ENCODE assay signal across 17 cellular contexts in genomic region chr4:2733001-2733843, GRCh38. TPM values are rescaled to one million over a fixed set of nuclear protein-coding genes. Genes with fewer than 3 reads are reported as not detected.
A peak's percentile ranks its signal among the peaks of the same experiment; 100 is the strongest.
DNase-seq lines count a peak whose midpoint lies in the region; ATAC-seq, FAIRE-seq and TF ChIP-seq lines count a peak whose summit lies in the region.
"Had no signal": no experiment of that assay in that cellular context is flagged by ENCODE, and none has a peak within 500 bp of the region (broad histone marks: within the 10 kb centered on the region; RNA-seq: fewer than 3 reads in every experiment).

No MANE protein-coding gene starts in this region.

- H3F3A ChIP-seq in GM23338 (replicated peaks; ENCODE audit: low read depth), result no peaks in the 10 kb centered on the region

- H3K4me1 ChIP-seq in A549, result no peaks in the 10 kb centered on the region
- H3K4me1 ChIP-seq in GM23338 (ENCODE audit: insufficient read depth), result no peaks in the 10 kb centered on the region
- H3K4me1 ChIP-seq in suprapubic skin, result no peaks in the 10 kb centered on the region
- H3K4me1 ChIP-seq: BE2C had no signal

- no peak overlapping the region for H2AFZ ChIP-seq in GM23338

- H3K9me2 ChIP-seq in GM23338 (ENCODE audit: insufficient read depth), result no peaks in the 10 kb centered on the region

- H3K4me3 Mint-ChIP-seq in GM23338 (no peak overlapping the region), chondrocyte (ENCODE audit: unreplicated experiment) (no peak overlapping the region)
- H3K4me3 Mint-ChIP-seq in natural killer cell treated with Interleukin-12 subunit alpha and Interleukin-12 subunit beta and Interleukin-15 and Interleukin-18, amount 100 ng/mL, for 72 hours, result no peak overlapping the region
- H3K4me3 Mint-ChIP-seq: activated T-cell treated with anti-CD3 and anti-CD28 coated beads, Interleukin-2, amount 50 U/mL, for 4 hours had no signal

- FAIRE-seq in A549 (lab: Jason Lieb, UNC), result no peak

- H3K4me1 Mint-ChIP-seq in GM23338 (no peaks in the 10 kb centered on the region; the same call in 2 of the 3 replicates), chondrocyte (ENCODE audit: low read depth) (no peaks in the 10 kb centered on the region)
- H3K4me1 Mint-ChIP-seq in natural killer cell treated with Interleukin-12 subunit alpha and Interleukin-12 subunit beta and Interleukin-15 and Interleukin-18, amount 100 ng/mL, for 72 hours (ENCODE audit: low read depth in 2 of 2), result peaks cover 11 to 19% of the 10 kb centered on the region in 2 donors

- H3K36me3 ChIP-seq in GM23338 (ENCODE audit: insufficient read depth) (no peaks in the 10 kb centered on the region), suprapubic skin (peaks cover 36% of the 10 kb centered on the region)

- TF ChIP-seq POLR2A in A549 (IDR thresholded peaks at IDR 0.05; ENCODE audit: low read length), result no peak
- TF ChIP-seq POLR2A in suprapubic skin (IDR thresholded peaks at IDR 0.05), result no peak

- H3K27me3 ChIP-seq in GM23338 (ENCODE audit: insufficient read depth) (no peaks in the 10 kb centered on the region), suprapubic skin (no peaks in the 10 kb centered on the region)
- H3K27me3 ChIP-seq: BE2C, MG63 had no signal

- TF ChIP-seq RAD21 in A549 (conservative IDR thresholded peaks at IDR 0.05 in 1 of 2, IDR thresholded peaks at IDR 0.05 in 1 of 2), result no peak

- H3K27me3 Mint-ChIP-seq in GM23338 (ENCODE audit: insufficient read depth, low read depth, poor library complexity) (peaks cover 9% of the 10 kb centered on the region), chondrocyte (ENCODE audit: low read depth) (no peaks in the 10 kb centered on the region)
- no peaks in the 10 kb centered on the region for H3K27me3 Mint-ChIP-seq in natural killer cell treated with Interleukin-12 subunit alpha and Interleukin-12 subunit beta and Interleukin-15 and Interleukin-18, amount 100 ng/mL, for 72 hours

- H3K4me2 ChIP-seq in A549 (no peak overlapping the region), GM23338 (no peak overlapping the region)

- peak; percentile 44 to 46; a peak in 4 of 6 replicates for ATAC-seq in A549
- ATAC-seq in GM23338, result peak; percentile 22
- ATAC-seq in natural killer cell treated with Interleukin-12 subunit alpha and Interleukin-12 subunit beta and Interleukin-15 and Interleukin-18, amount 100 ng/mL, for 72 hours, result peak; percentile 48
- ATAC-seq in GM19351 (IDR thresholded peaks at IDR 0.05; ENCODE audit: unreplicated experiment), result no peak
- ATAC-seq: activated CD4-positive, CD25-positive, alpha-beta regulatory T cell treated with anti-CD3 and anti-CD28 coated beads, Interleukin-2, amount 50 U/mL, for 24 hours; activated T-cell treated with anti-CD3 and anti-CD28 coated beads, Interleukin-2, amount 50 U/mL, for 4 hours; PC-3 had no signal

- H3K4me3 ChIP-seq in A549 (no peak overlapping the region), GM23338 (no peak overlapping the region), suprapubic skin (no peak overlapping the region)
- H3K4me3 ChIP-seq: MG63 had no signal

- 91% methylated on average over 14 of the region's 21 CpGs for WGBS in A549 (ENCODE audit: missing lambda C conversion rate)
- 83% methylated on average over 12 of the region's 21 CpGs for WGBS in suprapubic skin

- H4K20me1 ChIP-seq in GM23338 (replicated peaks; ENCODE audit: insufficient read depth), result no peaks in the 10 kb centered on the region; the same call in 1 of the 2 replicates

- no peak for DNase-seq in A549 (ENCODE audit: low read depth in 1 of 2, low spot score in 1 of 2)
- DNase-seq in GM23338 (ENCODE audit: low spot score), result no peak
- DNase-seq in chondrocyte (ENCODE audit: low spot score), result peak; percentile 81
- DNase-seq in natural killer cell treated with Interleukin-12 subunit alpha and Interleukin-12 subunit beta and Interleukin-15 and Interleukin-18, amount 100 ng/mL, for 72 hours (ENCODE audit: low spot score), result peak; percentile 18
- DNase-seq in retina, result no peak
- DNase-seq in COLO829 (ENCODE audit: low spot score), result no peak
- DNase-seq in suprapubic skin (ENCODE audit: low spot score in 2 of 2), result no peak
- DNase-seq: activated T-cell treated with anti-CD3 and anti-CD28 coated beads, Interleukin-2, amount 50 U/mL, for 4 hours; BE2C; DMS153; MG63; NCI-H2029; NCI-H69; PC-3; stimulated activated CD4-positive, alpha-beta T cell treated with anti-CD3 and anti-CD28 coated beads, Interleukin-2, amount 100 ng/mL, for 24 hours had no signal

- TF ChIP-seq CTCF in A549 (IDR thresholded peaks at IDR 0.05), result no peak
- no peak for TF ChIP-seq CTCF in GM23338 (conservative IDR thresholded peaks at IDR 0.05; ENCODE audit: low read depth in 2 of 2)
- TF ChIP-seq CTCF in chondrocyte (IDR thresholded peaks at IDR 0.05), result no peak
- TF ChIP-seq CTCF in suprapubic skin (IDR thresholded peaks at IDR 0.05), result no peak

- peaks cover 20% of the 10 kb centered on the region; the same call in 2 of the 3 replicates for H3K9me3 Mint-ChIP-seq in GM23338
- H3K9me3 Mint-ChIP-seq in chondrocyte (ENCODE audit: low read depth), result peaks cover 16% of the 10 kb centered on the region
- no peaks in the 10 kb centered on the region for H3K9me3 Mint-ChIP-seq in natural killer cell treated with Interleukin-12 subunit alpha and Interleukin-12 subunit beta and Interleukin-15 and Interleukin-18, amount 100 ng/mL, for 72 hours

- H3K79me2 ChIP-seq in GM23338 (replicated peaks; ENCODE audit: insufficient read depth), result no peaks in the 10 kb centered on the region

- TF ChIP-seq EP300 in A549 (IDR thresholded peaks at IDR 0.05) (no peak), suprapubic skin (IDR thresholded peaks at IDR 0.05) (no peak)

- POLR2A ChIA-PET in A549 (lab: Yijun Ruan, JAX), result no interaction called here

- H3K27ac Mint-ChIP-seq in GM23338 (no peak overlapping the region), chondrocyte (ENCODE audit: unreplicated experiment) (peak overlapping the region; percentile 17)
- peak overlapping the region; percentile 55 to 77 for H3K27ac Mint-ChIP-seq in natural killer cell treated with Interleukin-12 subunit alpha and Interleukin-12 subunit beta and Interleukin-15 and Interleukin-18, amount 100 ng/mL, for 72 hours

- H3K36me3 Mint-ChIP-seq in GM23338 (ENCODE audit: low read depth) (peaks cover 32% of the 10 kb centered on the region), chondrocyte (ENCODE audit: low read depth) (peaks cover 26% of the 10 kb centered on the region)
- H3K36me3 Mint-ChIP-seq in natural killer cell treated with Interleukin-12 subunit alpha and Interleukin-12 subunit beta and Interleukin-15 and Interleukin-18, amount 100 ng/mL, for 72 hours, result peaks cover 18% of the 10 kb centered on the region

- H3K9me3 ChIP-seq in A549, result no peaks in the 10 kb centered on the region
- H3K9me3 ChIP-seq in suprapubic skin, result peaks cover 8% of the 10 kb centered on the region
- H3K9me3 ChIP-seq: BE2C, MG63 had no signal

- no peak overlapping the region for H3K27ac ChIP-seq in A549
- no peak overlapping the region for H3K27ac ChIP-seq in GM23338 (ENCODE audit: low read depth)
- H3K27ac ChIP-seq in suprapubic skin, result no peak overlapping the region

- CTCF ChIA-PET in A549 (lab: Yijun Ruan, JAX), result interaction anchor here (1.0 to 1.5 kb wide), 3 partner anchors 11 to 31 kb away, joined by 3 read pairs; partner anchors contain the start of gene TNIP2

TF ChIP-seq in A549, 52 proteins besides CTCF, POLR2A, EP300 and RAD21 (continues in another document):
- TF ChIP-seq ZSCAN20 (CRISPR knock-in tag; IDR thresholded peaks at IDR 0.05) (no peak), HDAC2 (IDR thresholded peaks at IDR 0.05) (no peak)

TF ChIP-seq in GM23338, 12 proteins besides CTCF, POLR2A, EP300 and RAD21 (continues in another document):
- TF ChIP-seq EZH2 (IDR thresholded peaks at IDR 0.05; ENCODE audit: low read depth, unreplicated experiment) (no peak), STAT1 (IDR thresholded peaks at IDR 0.05; ENCODE audit: unreplicated experiment) (no peak), JUNB (IDR thresholded peaks at IDR 0.05; ENCODE audit: unreplicated experiment) (no peak)

RNA-seq across cellular contexts. Expression of gene TNIP2, which starts 22.9 kb away (rescaled TPM):
- polyA plus RNA-seq in A549 (2011; rRNA removed) (17.3 and 20.0 TPM in 2 replicates), A549 (2017; fragmentation: RNase III; extraction: RNeasy Plus Mini Kit Qiagen cat#74134 plus additional on column Dnase treatment) (24.0 to 28.1 TPM (median 27.9 TPM) in 3 replicates), GM23338 (2016; fragmentation: Nextera tagmentation; extraction: Ambion mirVana) (33.9 and 34.8 TPM in 2 replicates)
- 40.9 and 41.7 TPM in 2 replicates for polyA plus RNA-seq in A549 (2012; cell fraction: cytosol; rRNA removed)
- polyA plus RNA-seq in A549 (2012; cell fraction: nucleus; rRNA removed), result 62.1 and 67.4 TPM in 2 replicates
- 9.0 and 11.3 TPM in 2 replicates for polyA minus RNA-seq in A549 (2011; rRNA and poly(A)+ RNA removed)
- total RNA-seq in GM23338 (2014; rRNA removed; shearing (Covaris generic)), result 60.2 and 61.4 TPM in 2 replicates
- total RNA-seq in chondrocyte (23.3 to 30.7 TPM (median 29.0 TPM) in 3 replicates), suprapubic skin (10 to 100 TPM; 21.8 to 36.0 (median 30.8) TPM)
- 10 to 100 TPM; 80.9 to 89.3 TPM for total RNA-seq in natural killer cell treated with Interleukin-12 subunit alpha and Interleukin-12 subunit beta and Interleukin-15 and Interleukin-18, amount 100 ng/mL, for 72 hours

RNA-seq across cellular contexts. Expression of gene SH3BP2, which starts 59.7 kb away (rescaled TPM):
- polyA plus RNA-seq in A549 (2011; rRNA removed) (6.0 and 7.1 TPM in 2 replicates), A549 (2017; fragmentation: RNase III; extraction: RNeasy Plus Mini Kit Qiagen cat#74134 plus additional on column Dnase treatment) (3.3 to 5.1 TPM (median 4.4 TPM) in 3 replicates), GM23338 (2016; fragmentation: Nextera tagmentation; extraction: Ambion mirVana) (15.2 and 22.2 TPM in 2 replicates)
- polyA plus RNA-seq in A549 (2012; cell fraction: cytosol; rRNA removed), result 3.6 and 4.0 TPM in 2 replicates
- 20.6 and 22.1 TPM in 2 replicates for polyA plus RNA-seq in A549 (2012; cell fraction: nucleus; rRNA removed)
- 13.7 and 18.5 TPM in 2 replicates for polyA minus RNA-seq in A549 (2011; rRNA and poly(A)+ RNA removed)
- total RNA-seq in GM23338 (2014; rRNA removed; shearing (Covaris generic)), result 29.9 and 43.9 TPM in 2 replicates
- total RNA-seq in chondrocyte (50.1 to 63.1 TPM (median 59.8 TPM) in 3 replicates), suprapubic skin (100 to 1,000 TPM; 116 to 709 (median 162) TPM)
- 100 to 1,000 TPM; 121 to 129 TPM for total RNA-seq in natural killer cell treated with Interleukin-12 subunit alpha and Interleukin-12 subunit beta and Interleukin-15 and Interleukin-18, amount 100 ng/mL, for 72 hours

Comparison
In these comparisons a context has a peak if more than half of its experiments do, and no peak if none do; other contexts are left out.
1. DNase-seq: peak in chondrocyte (single experiment) and natural killer cell treated with Interleukin-12 subunit alpha and Interleukin-12 subunit beta and Interleukin-15 and Interleukin-18, amount 100 ng/mL, for 72 hours (single experiment); none in A549 (0 of 2), GM23338 (single experiment), retina (single experiment), COLO829 (single experiment) and suprapubic skin (0 of 2).